ENCODE assay signal across 1 cellular context in genomic region chr6:130935978-130936377, GRCh38.
TF ChIP-seq lines count a peak whose summit lies in the region.

No MANE protein-coding gene starts in this region.

TF ChIP-seq in HEK293, 187 proteins besides CTCF, POLR2A, EP300 and RAD21 (continued from another document):
- peak; percentile 93 for TF ChIP-seq PRDM6 (tag by site-specific recombination; IDR thresholded peaks at IDR 0.05)
- no peak for TF ChIP-seq ZNF148 (tag by site-specific recombination; IDR thresholded peaks at IDR 0.05; ENCODE audit: borderline replicate concordance)
- TF ChIP-seq ZNF114 (tag by site-specific recombination; IDR thresholded peaks at IDR 0.05) = no peak
- TF ChIP-seq ZBTB48 (tag by site-specific recombination; IDR thresholded peaks at IDR 0.05) = no peak
- no peak for TF ChIP-seq ZNF248 (tag by site-specific recombination; IDR thresholded peaks at IDR 0.05)
- no peak for TF ChIP-seq ZNF366 (tag by site-specific recombination; conservative IDR thresholded peaks at IDR 0.05)
- no peak for TF ChIP-seq KLF7 (tag by site-specific recombination; IDR thresholded peaks at IDR 0.05; ENCODE audit: borderline replicate concordance)
- no peak for TF ChIP-seq KLF1 (tag by site-specific recombination; IDR thresholded peaks at IDR 0.05)
- TF ChIP-seq ZEB2 (tag by site-specific recombination; IDR thresholded peaks at IDR 0.05) = no peak
- TF ChIP-seq ZBTB44 (tag by site-specific recombination; IDR thresholded peaks at IDR 0.05) = peak; percentile 41; the same call in 1 of the 2 replicates
- no peak for TF ChIP-seq ZNF169 (tag by site-specific recombination; IDR thresholded peaks at IDR 0.05)
